Comparison of ENCODE assay signal across 12 cellular contexts in genomic region chr21:39006653-39007417, GRCh38.
A peak's percentile ranks its signal among the peaks of the same experiment; 100 is the strongest.
DNase-seq lines count a peak whose midpoint lies in the region; ATAC-seq and TF ChIP-seq lines count a peak whose summit lies in the region.
"Had no signal": no experiment of that assay in that cellular context is flagged by ENCODE, and none has a peak within 500 bp of the region (broad histone marks: within the 10 kb centered on the region; RNA-seq: fewer than 3 reads in every experiment).

No MANE protein-coding gene starts in this region.

- BruUV-seq in MCF 10A (replicated peaks; lab: Mats Ljungman, UMichigan): no TSS peak
- BruUV-seq in mammary epithelial cell (replicated peaks; lab: Mats Ljungman, UMichigan): no TSS peak

- peak overlapping the region; percentile 84 for H3K27ac Mint-ChIP-seq in MCF 10A (ENCODE audit: low read depth, unreplicated experiment)
- no peak overlapping the region for H3K27ac Mint-ChIP-seq in activated T-helper 17 cell treated with anti-CD3 and anti-CD28 coated beads, Interleukin-2, amount 50 U/mL, for 72 hours
- H3K27ac Mint-ChIP-seq: activated naive CD4-positive, alpha-beta T cell treated with anti-CD3 and anti-CD28 coated beads, Interleukin-2, amount 50 U/mL, for 24 hours; T-helper 1 cell treated with Interleukin-12 subunit alpha and Interleukin-12 subunit beta and Interleukin-4 antibody, amounts not matched to agents 30 μg/mL and 1 μg/mL, for 36 hours had no signal

- H3K9me3 ChIP-seq in mammary epithelial cell (replicated peaks; ENCODE audit: insufficient read depth, low read length) (no peaks in the 10 kb centered on the region), aorta (ENCODE audit: control insufficient read depth, low read length) (no peaks in the 10 kb centered on the region)

- H3K4me3 ChIP-seq in mammary epithelial cell (replicated peaks in 1 of 3; ENCODE audit: insufficient read depth in 1 of 3, low read depth in 2 of 3, low read length in 3 of 3): no peak overlapping the region
- no peak overlapping the region for H3K4me3 ChIP-seq in aorta (ENCODE audit: low read length in 2 of 2)

- H4K20me1 ChIP-seq in mammary epithelial cell (ENCODE audit: insufficient read depth, low read length): no peaks in the 10 kb centered on the region

- H3K27ac ChIP-seq in mammary epithelial cell (ENCODE audit: insufficient read depth, low read depth, low read length): no peak overlapping the region
- peak overlapping the region; percentile 48 to 92 for H3K27ac ChIP-seq in aorta (ENCODE audit: low read depth in 1 of 2, low read length in 2 of 2)

- peak; percentile 81 for ATAC-seq in aorta (ENCODE audit: low FRiP score)
- ATAC-seq in GM18519 (IDR thresholded peaks at IDR 0.05; ENCODE audit: low FRiP score, unreplicated experiment): no peak
- no peak for ATAC-seq in activated T-helper 17 cell treated with anti-CD3 and anti-CD28 coated beads, Interleukin-2, amount 50 U/mL, for 72 hours (replicated peaks)

- peaks cover 25% of the 10 kb centered on the region for H3K4me1 Mint-ChIP-seq in MCF 10A (ENCODE audit: insufficient read depth, unreplicated experiment)
- peaks cover 5% of the 10 kb centered on the region for H3K4me1 Mint-ChIP-seq in activated T-helper 17 cell treated with anti-CD3 and anti-CD28 coated beads, Interleukin-2, amount 50 U/mL, for 72 hours

- dilution Hi-C loops in mammary epithelial cell (cut with HindIII; ENCODE audit: low sequenced_read_pairs): no loop called here

- TF ChIP-seq CTCF in MCF 10A (IDR thresholded peaks at IDR 0.05; ENCODE audit: unreplicated experiment) (no peak), mammary epithelial cell (conservative IDR thresholded peaks at IDR 0.05 in 1 of 2, IDR thresholded peaks at IDR 0.05 in 1 of 2; ENCODE audit: extremely low read depth in 1 of 2, insufficient read depth in 1 of 2, low read depth in 1 of 2, low read length in 2 of 2) (no peak)

- intact Hi-C loops in MCF 10A (cut with micrococcal nuclease) (no loop called here), mammary epithelial cell (cut with micrococcal nuclease) (loop anchor here (2.0 to 5.0 kb wide), 4 partner anchors 40 to 200 kb away; partner anchors contain the start of gene ETS2), aorta (cut with DNase I) (loop anchor here in 1 of 2 donors (5.0 to 10.0 kb wide), 4 partner anchors 80 to 252 kb away; no protein-coding TSS in a partner anchor)

- WGBS in mammary epithelial cell (ENCODE audit: low coverage, missing lambda C conversion rate): 49% methylated on average over 8 of the region's 8 CpGs
- 1 to 6% methylated on average over 8 of the region's 8 CpGs for WGBS in aorta, 2 donors

- POLR2A ChIA-PET in MCF 10A (lab: Yijun Ruan, JAX): interaction anchor here (0.6 to 3.3 kb wide), 16 partner anchors 12 to 189 kb away, joined by 3 to 23 read pairs (median 4); no protein-coding TSS in a partner anchor

- H3K4me1 ChIP-seq in mammary epithelial cell (ENCODE audit: insufficient read depth, low read length): peaks cover 10% of the 10 kb centered on the region
- peaks cover 0 to 11% of the 10 kb centered on the region in 2 donors for H3K4me1 ChIP-seq in aorta (ENCODE audit: control insufficient read depth in 1 of 2, insufficient read depth in 2 of 2, low read length in 2 of 2)

- in situ Hi-C loops in mammary epithelial cell (cut with MboI; ENCODE audit: low sequenced_read_pairs in 2 of 2): no loop called here

- H3K9me3 Mint-ChIP-seq in MCF 10A (ENCODE audit: unreplicated experiment): no peaks in the 10 kb centered on the region
- no peaks in the 10 kb centered on the region for H3K9me3 Mint-ChIP-seq in activated T-helper 17 cell treated with anti-CD3 and anti-CD28 coated beads, Interleukin-2, amount 50 U/mL, for 72 hours
- H3K9me3 Mint-ChIP-seq: activated naive CD4-positive, alpha-beta T cell treated with anti-CD3 and anti-CD28 coated beads, Interleukin-2, amount 50 U/mL, for 24 hours; T-helper 1 cell treated with Interleukin-12 subunit alpha and Interleukin-12 subunit beta and Interleukin-4 antibody, amounts not matched to agents 30 μg/mL and 1 μg/mL, for 36 hours had no signal

- no peak overlapping the region for H3K9ac ChIP-seq in mammary epithelial cell (ENCODE audit: insufficient read depth, low read length)

- no peak overlapping the region for H2AFZ ChIP-seq in mammary epithelial cell (ENCODE audit: low read depth, low read length)

- peak; percentile 54 for DNase-seq in MCF 10A (ENCODE audit: unreplicated experiment)
- DNase-seq in mammary epithelial cell: no peak
- DNase-seq in fibroblast of gingiva (ENCODE audit: low read depth): peak; percentile 32
- DNase-seq in myocyte (ENCODE audit: low read depth): peak; percentile 7
- peak; percentile 92 to 93 for DNase-seq in aorta
- DNase-seq in hepatic stellate cell (ENCODE audit: low spot score): no peak
- DNase-seq: NCI-H1417; stimulated activated CD4-positive, alpha-beta T cell treated with anti-CD3 and anti-CD28 coated beads, Interleukin-4, amount 100 ng/mL, for 1 hour had no signal

- H3K36me3 ChIP-seq in mammary epithelial cell (ENCODE audit: insufficient read depth, low read length) (no peaks in the 10 kb centered on the region), aorta (ENCODE audit: control insufficient read depth in 1 of 2, insufficient read depth in 2 of 2, low read length in 1 of 2) (no peaks in the 10 kb centered on the region)

- H3K27me3 ChIP-seq in mammary epithelial cell (ENCODE audit: insufficient read depth, low read length) (no peaks in the 10 kb centered on the region), aorta (ENCODE audit: control insufficient read depth in 1 of 2, insufficient read depth in 2 of 2, low read length in 1 of 2) (no peaks in the 10 kb centered on the region)

- H3K36me3 Mint-ChIP-seq in MCF 10A (ENCODE audit: insufficient read depth, unreplicated experiment): no peaks in the 10 kb centered on the region
- no peaks in the 10 kb centered on the region for H3K36me3 Mint-ChIP-seq in activated T-helper 17 cell treated with anti-CD3 and anti-CD28 coated beads, Interleukin-2, amount 50 U/mL, for 72 hours (ENCODE audit: low read depth)
- H3K36me3 Mint-ChIP-seq: activated naive CD4-positive, alpha-beta T cell treated with anti-CD3 and anti-CD28 coated beads, Interleukin-2, amount 50 U/mL, for 24 hours had no signal

- no peaks in the 10 kb centered on the region for H3K79me2 ChIP-seq in mammary epithelial cell (ENCODE audit: insufficient read depth, low read length)

- H3K4me2 ChIP-seq in mammary epithelial cell (ENCODE audit: insufficient read depth, low read depth, low read length): no peak overlapping the region

- CTCF ChIA-PET in MCF 10A (lab: Yijun Ruan, JAX) (interaction anchor here (0.8 to 1.1 kb wide), 3 partner anchors 51 to 78 kb away, joined by 3 to 4 read pairs (median 3); no protein-coding TSS in a partner anchor), mammary epithelial cell (lab: Charles Lee; ENCODE audit: low non-redundant PET) (interaction anchor here (0.7 kb wide), 1 partner anchor 13 kb away, joined by 3 read pairs; no protein-coding TSS in a partner anchor)

- no peak overlapping the region for H3K4me3 Mint-ChIP-seq in MCF 10A (ENCODE audit: unreplicated experiment)
- no peak overlapping the region for H3K4me3 Mint-ChIP-seq in activated T-helper 17 cell treated with anti-CD3 and anti-CD28 coated beads, Interleukin-2, amount 50 U/mL, for 72 hours
- H3K4me3 Mint-ChIP-seq: activated naive CD4-positive, alpha-beta T cell treated with anti-CD3 and anti-CD28 coated beads, Interleukin-2, amount 50 U/mL, for 24 hours; T-helper 1 cell treated with Interleukin-12 subunit alpha and Interleukin-12 subunit beta and Interleukin-4 antibody, amounts not matched to agents 30 μg/mL and 1 μg/mL, for 36 hours had no signal

- H3K27me3 Mint-ChIP-seq in MCF 10A (ENCODE audit: insufficient read depth, unreplicated experiment): no peaks in the 10 kb centered on the region
- peaks cover 4% of the 10 kb centered on the region for H3K27me3 Mint-ChIP-seq in activated T-helper 17 cell treated with anti-CD3 and anti-CD28 coated beads, Interleukin-2, amount 50 U/mL, for 72 hours
- H3K27me3 Mint-ChIP-seq: activated naive CD4-positive, alpha-beta T cell treated with anti-CD3 and anti-CD28 coated beads, Interleukin-2, amount 50 U/mL, for 24 hours had no signal

Comparison
In these comparisons a context has a peak if more than half of its experiments do, and no peak if none do; other contexts are left out.
1. DNase-seq: peak in MCF 10A (single experiment), fibroblast of gingiva (single experiment), myocyte (single experiment) and aorta (2 of 2); none in mammary epithelial cell (single experiment) and hepatic stellate cell (single experiment).